12 cellular contexts compared by ENCODE assay signal in the genomic region with DNA sequence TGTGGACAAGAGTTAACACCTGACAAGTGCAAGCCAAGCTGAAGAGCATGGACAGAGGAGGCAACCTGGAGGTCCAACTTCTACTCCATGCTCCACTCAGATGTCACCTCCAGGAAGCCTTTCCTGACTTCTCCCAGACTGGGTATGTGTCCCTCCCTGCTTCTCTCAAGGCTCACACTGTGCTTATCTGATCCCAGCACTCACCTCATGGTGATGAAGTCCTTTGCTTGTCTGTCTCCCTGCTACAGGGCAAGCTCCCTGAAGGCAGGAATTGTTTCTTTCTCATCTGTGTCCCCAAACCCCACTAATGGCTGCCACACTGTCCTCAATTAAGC. TPM values are rescaled to one million over a fixed set of nuclear protein-coding genes. Genes with fewer than 3 reads are reported as not detected.
A peak's percentile ranks its signal among the peaks of the same experiment; 100 is the strongest.
DNase-seq lines count a peak whose midpoint lies in the region; ATAC-seq and TF ChIP-seq lines count a peak whose summit lies in the region.
"Had no signal": no experiment of that assay in that cellular context is flagged by ENCODE, and none has a peak within 500 bp of the region (broad histone marks: within the 10 kb centered on the region; RNA-seq: fewer than 3 reads in every experiment).

No MANE protein-coding gene starts in this region.

- no peak overlapping the region for H3K27ac Mint-ChIP-seq in CD8-positive, alpha-beta T cell
- no peak overlapping the region for H3K27ac Mint-ChIP-seq in activated T-helper 1 cell treated with anti-CD3 and anti-CD28 coated beads, Interleukin-12 subunit alpha, Interleukin-12 subunit beta, Interleukin-2, Interleukin-4 antibody, amounts not matched to agents 30 ng/mL and 10 ng/mL and 1 ng/mL, durations not matched to agents 14 hours and 24 hours and 36 hours
- H3K27ac Mint-ChIP-seq in naive thymus-derived CD4-positive, alpha-beta T cell = no peak overlapping the region

- ATAC-seq in CD8-positive, alpha-beta T cell = no peak
- ATAC-seq in naive thymus-derived CD4-positive, alpha-beta T cell = no peak

- no peaks in the 10 kb centered on the region for H3K9me3 ChIP-seq in BLaER1 treated with 17β-estradiol and CSF1 and Interleukin-3, amounts not matched to agents 10 nM and 100 nM (replicated peaks in 1 of 11)
- H3K9me3 ChIP-seq in CD8-positive, alpha-beta T cell (ENCODE audit: low read length) = no peaks in the 10 kb centered on the region
- H3K9me3 ChIP-seq in naive thymus-derived CD4-positive, alpha-beta T cell (ENCODE audit: control insufficient read depth in 2 of 3, low read length in 3 of 3) = no peaks in the 10 kb centered on the region
- H3K9me3 ChIP-seq: tibial nerve had no signal

- H3K4me2 ChIP-seq in BLaER1 treated with 17β-estradiol and CSF1 and Interleukin-3, amounts not matched to agents 10 nM and 100 nM = peak overlapping the region; percentile 97 to 99 (median 98); a peak in 19 of 22 replicates

- no peak overlapping the region for H3K9ac ChIP-seq in BLaER1 treated with 17β-estradiol and CSF1 and Interleukin-3, amounts not matched to agents 10 nM and 100 nM

- peak overlapping the region; percentile 59 for H3K4me3 Mint-ChIP-seq in CD8-positive, alpha-beta T cell
- H3K4me3 Mint-ChIP-seq in activated T-helper 1 cell treated with anti-CD3 and anti-CD28 coated beads, Interleukin-12 subunit alpha, Interleukin-12 subunit beta, Interleukin-2, Interleukin-4 antibody, amounts not matched to agents 30 ng/mL and 10 ng/mL and 1 ng/mL, durations not matched to agents 14 hours and 24 hours and 36 hours = peak overlapping the region; percentile 27
- H3K4me3 Mint-ChIP-seq in naive thymus-derived CD4-positive, alpha-beta T cell = peak overlapping the region in 6 of 10 donors; percentile 46 to 85 (median 70)

- peaks cover 3% of the 10 kb centered on the region for H3K36me3 Mint-ChIP-seq in CD8-positive, alpha-beta T cell
- no peaks in the 10 kb centered on the region for H3K36me3 Mint-ChIP-seq in activated T-helper 1 cell treated with anti-CD3 and anti-CD28 coated beads, Interleukin-12 subunit alpha, Interleukin-12 subunit beta, Interleukin-2, Interleukin-4 antibody, amounts not matched to agents 30 ng/mL and 10 ng/mL and 1 ng/mL, durations not matched to agents 14 hours and 24 hours and 36 hours (ENCODE audit: low read depth)
- peaks cover 0 to 4% (median 0%) of the 10 kb centered on the region in 5 donors for H3K36me3 Mint-ChIP-seq in naive thymus-derived CD4-positive, alpha-beta T cell

- no peak for TF ChIP-seq CTCF in CD8-positive, alpha-beta T cell (IDR thresholded peaks at IDR 0.05)

- H3K36me3 ChIP-seq in BLaER1 treated with 17β-estradiol and CSF1 and Interleukin-3, amounts not matched to agents 10 nM and 100 nM = no peaks in the 10 kb centered on the region
- no peaks in the 10 kb centered on the region for H3K36me3 ChIP-seq in CD8-positive, alpha-beta T cell (ENCODE audit: insufficient read depth, low read length)
- no peaks in the 10 kb centered on the region for H3K36me3 ChIP-seq in naive thymus-derived CD4-positive, alpha-beta T cell (ENCODE audit: control insufficient read depth in 2 of 3, insufficient read depth in 3 of 3, low read length in 3 of 3)
- H3K36me3 ChIP-seq: tibial nerve had no signal

- peaks cover 0 to 48% (median 34%) of the 10 kb centered on the region in 11 experiments; a peak in 19 of 22 replicates for H4K20me1 ChIP-seq in BLaER1 treated with 17β-estradiol and CSF1 and Interleukin-3, amounts not matched to agents 10 nM and 100 nM

- POLR2A ChIA-PET in CD8-positive, alpha-beta T cell (lab: Charles Lee) = interaction anchor here (1.0 to 1.5 kb wide), 4 partner anchors 11 to 164 kb away, joined by 3 to 4 read pairs (median 3); a partner anchor contains a TSS
- POLR2A ChIA-PET in naive thymus-derived CD4-positive, alpha-beta T cell (lab: Charles Lee) = interaction anchor here (1.2 to 1.3 kb wide), 2 partner anchors 14 to 194 kb away, joined by 3 to 4 read pairs; a partner anchor contains a TSS

- intact Hi-C loops in CD8-positive, alpha-beta T cell (cut with DNase I, micrococcal nuclease) = no loop called here
- intact Hi-C loops in activated T-helper 1 cell treated with anti-CD3 and anti-CD28 coated beads, Interleukin-12 subunit alpha, Interleukin-12 subunit beta, Interleukin-2, Interleukin-4 antibody, amounts not matched to agents 30 ng/mL and 10 ng/mL and 1 ng/mL, durations not matched to agents 14 hours and 24 hours and 36 hours (cut with micrococcal nuclease) = loop anchor here (2.0 kb wide), 2 partner anchors 295 to 419 kb away; a partner anchor contains a TSS
- intact Hi-C loops in naive thymus-derived CD4-positive, alpha-beta T cell (cut with micrococcal nuclease) = loop anchor here (1.0 to 2.0 kb wide), 4 partner anchors 15 to 57 kb away; a partner anchor contains a TSS

- H3K4me1 Mint-ChIP-seq in CD8-positive, alpha-beta T cell (ENCODE audit: low read depth) = peaks cover 26% of the 10 kb centered on the region
- H3K4me1 Mint-ChIP-seq in activated T-helper 1 cell treated with anti-CD3 and anti-CD28 coated beads, Interleukin-12 subunit alpha, Interleukin-12 subunit beta, Interleukin-2, Interleukin-4 antibody, amounts not matched to agents 30 ng/mL and 10 ng/mL and 1 ng/mL, durations not matched to agents 14 hours and 24 hours and 36 hours (ENCODE audit: low read depth) = peaks cover 14% of the 10 kb centered on the region
- peaks cover 23 to 33% (median 29%) of the 10 kb centered on the region in 7 donors for H3K4me1 Mint-ChIP-seq in naive thymus-derived CD4-positive, alpha-beta T cell

- H3K4me3 ChIP-seq in BLaER1 treated with 17β-estradiol and CSF1 and Interleukin-3, amounts not matched to agents 10 nM and 100 nM = peak overlapping the region in 3 of 10 experiments; percentile 53 to 65 (median 64); a peak in 3 of 20 replicates
- no peak overlapping the region for H3K4me3 ChIP-seq in CD8-positive, alpha-beta T cell (ENCODE audit: low read depth, low read length)
- peak overlapping the region; percentile 59 for H3K4me3 ChIP-seq in naive thymus-derived CD4-positive, alpha-beta T cell (ENCODE audit: low read length)

- no peak overlapping the region for H3K27ac ChIP-seq in BLaER1 treated with 17β-estradiol and CSF1 and Interleukin-3, amounts not matched to agents 10 nM and 100 nM
- no peak overlapping the region for H3K27ac ChIP-seq in CD8-positive, alpha-beta T cell (ENCODE audit: low read depth, low read length)
- H3K27ac ChIP-seq in naive thymus-derived CD4-positive, alpha-beta T cell (ENCODE audit: low read depth, low read length) = no peak overlapping the region
- no peak overlapping the region for H3K27ac ChIP-seq in caudate nucleus (ENCODE audit: low read depth, low read length)
- H3K27ac ChIP-seq: tibial nerve had no signal

- H3K4me1 ChIP-seq in BLaER1 treated with 17β-estradiol and CSF1 and Interleukin-3, amounts not matched to agents 10 nM and 100 nM = peaks cover 28 to 42% (median 36%) of the 10 kb centered on the region in 10 experiments
- H3K4me1 ChIP-seq in CD8-positive, alpha-beta T cell (ENCODE audit: insufficient read depth, low read length) = peaks cover 24% of the 10 kb centered on the region
- H3K4me1 ChIP-seq in naive thymus-derived CD4-positive, alpha-beta T cell (ENCODE audit: control insufficient read depth in 2 of 2, insufficient read depth in 2 of 2, low read length in 2 of 2) = peaks cover 8 to 23% of the 10 kb centered on the region in 2 donors

- DNase-seq in CD8-positive, alpha-beta T cell = no peak
- no peak for DNase-seq in activated T-helper 1 cell treated with anti-CD3 and anti-CD28 coated beads, Interleukin-12 subunit alpha, Interleukin-12 subunit beta, Interleukin-2, Interleukin-4 antibody, amounts not matched to agents 30 ng/mL and 10 ng/mL and 1 ng/mL, durations not matched to agents 14 hours and 24 hours and 36 hours (ENCODE audit: low spot score)
- DNase-seq in naive thymus-derived CD4-positive, alpha-beta T cell = no peak
- DNase-seq in activated CD8-positive, alpha-beta memory T cell treated with anti-CD3 and anti-CD28 coated beads, Interleukin-2, amount 50 U/mL, for 4 hours = no peak
- DNase-seq in hepatic stellate cell (ENCODE audit: low spot score) (no peak), caudate nucleus (lab: John Stamatoyannopoulos, UW) (no peak)
- DNase-seq in NK-92 treated with Interleukin-12 subunit alpha and Interleukin-12 subunit beta, amount 100 ng/mL, for 24 hours (lab: John Stamatoyannopoulos, UW) = no peak

- CTCF ChIA-PET in CD8-positive, alpha-beta T cell (lab: Charles Lee) = interaction anchor here (0.6 to 5.4 kb wide), 13 partner anchors 10 to 312 kb away, joined by 3 to 73 read pairs (median 4); a partner anchor contains a TSS
- CTCF ChIA-PET in naive thymus-derived CD4-positive, alpha-beta T cell (lab: Charles Lee) = interaction anchor here (0.9 to 1.3 kb wide), 4 partner anchors 10 to 152 kb away, joined by 3 to 6 read pairs (median 3); a partner anchor contains a TSS

- H3K27me3 Mint-ChIP-seq in CD8-positive, alpha-beta T cell (ENCODE audit: low read depth) = peaks cover 32% of the 10 kb centered on the region
- H3K27me3 Mint-ChIP-seq in activated T-helper 1 cell treated with anti-CD3 and anti-CD28 coated beads, Interleukin-12 subunit alpha, Interleukin-12 subunit beta, Interleukin-2, Interleukin-4 antibody, amounts not matched to agents 30 ng/mL and 10 ng/mL and 1 ng/mL, durations not matched to agents 14 hours and 24 hours and 36 hours (ENCODE audit: insufficient read depth) = peaks cover 42% of the 10 kb centered on the region
- peaks cover 28 to 46% (median 39%) of the 10 kb centered on the region in 5 donors for H3K27me3 Mint-ChIP-seq in naive thymus-derived CD4-positive, alpha-beta T cell

- no peaks in the 10 kb centered on the region for H3K9me3 Mint-ChIP-seq in CD8-positive, alpha-beta T cell
- no peaks in the 10 kb centered on the region for H3K9me3 Mint-ChIP-seq in activated T-helper 1 cell treated with anti-CD3 and anti-CD28 coated beads, Interleukin-12 subunit alpha, Interleukin-12 subunit beta, Interleukin-2, Interleukin-4 antibody, amounts not matched to agents 30 ng/mL and 10 ng/mL and 1 ng/mL, durations not matched to agents 14 hours and 24 hours and 36 hours
- no peaks in the 10 kb centered on the region for H3K9me3 Mint-ChIP-seq in naive thymus-derived CD4-positive, alpha-beta T cell

- peaks cover 71 to 98% (median 87%) of the 10 kb centered on the region in 11 experiments for H3K27me3 ChIP-seq in BLaER1 treated with 17β-estradiol and CSF1 and Interleukin-3, amounts not matched to agents 10 nM and 100 nM
- peaks cover 31% of the 10 kb centered on the region for H3K27me3 ChIP-seq in CD8-positive, alpha-beta T cell (ENCODE audit: insufficient read depth, low read length)
- H3K27me3 ChIP-seq in naive thymus-derived CD4-positive, alpha-beta T cell (ENCODE audit: control insufficient read depth in 2 of 2, insufficient read depth in 2 of 2, low read length in 2 of 2) = peaks cover 6 to 18% of the 10 kb centered on the region in 2 donors

RNA-seq across cellular contexts. Expression of a gene that starts 2.7 kb away (rescaled TPM):
- not detected for total RNA-seq in CD8-positive, alpha-beta T cell
- 2.1 and 2.2 TPM in 2 replicates for total RNA-seq in activated T-helper 1 cell treated with anti-CD3 and anti-CD28 coated beads, Interleukin-12 subunit alpha, Interleukin-12 subunit beta, Interleukin-2, Interleukin-4 antibody, amounts not matched to agents 30 ng/mL and 10 ng/mL and 1 ng/mL, durations not matched to agents 14 hours and 24 hours and 36 hours
- under 1 TPM in 1 of 5 experiments, not detected in 4; 0.29 TPM for total RNA-seq in naive thymus-derived CD4-positive, alpha-beta T cell
- under 1 TPM in 1 of 2 donors, not detected in 1; 0.56 TPM for polyA plus RNA-seq in naive thymus-derived CD4-positive, alpha-beta T cell
- total RNA-seq: sciatic nerve had no signal

RNA-seq across cellular contexts. Expression of a gene that starts 9.7 kb away (rescaled TPM):
- total RNA-seq in CD8-positive, alpha-beta T cell = not detected
- not detected in 2 replicates for total RNA-seq in activated T-helper 1 cell treated with anti-CD3 and anti-CD28 coated beads, Interleukin-12 subunit alpha, Interleukin-12 subunit beta, Interleukin-2, Interleukin-4 antibody, amounts not matched to agents 30 ng/mL and 10 ng/mL and 1 ng/mL, durations not matched to agents 14 hours and 24 hours and 36 hours
- not detected for total RNA-seq in naive thymus-derived CD4-positive, alpha-beta T cell
- polyA plus RNA-seq in naive thymus-derived CD4-positive, alpha-beta T cell = not detected
- total RNA-seq: activated CD8-positive, alpha-beta memory T cell treated with anti-CD3 and anti-CD28 coated beads for 36 hours; sciatic nerve; SK-MEL-5 had no signal

RNA-seq across cellular contexts. Expression of a gene that starts 16.7 kb away (rescaled TPM):
- total RNA-seq in CD8-positive, alpha-beta T cell = not detected
- 0.26 TPM in 1 of 2 replicates, not detected in the other for total RNA-seq in activated T-helper 1 cell treated with anti-CD3 and anti-CD28 coated beads, Interleukin-12 subunit alpha, Interleukin-12 subunit beta, Interleukin-2, Interleukin-4 antibody, amounts not matched to agents 30 ng/mL and 10 ng/mL and 1 ng/mL, durations not matched to agents 14 hours and 24 hours and 36 hours
- not detected for total RNA-seq in naive thymus-derived CD4-positive, alpha-beta T cell
- polyA plus RNA-seq in naive thymus-derived CD4-positive, alpha-beta T cell = not detected
- total RNA-seq: SK-MEL-5 had no signal

RNA-seq across cellular contexts. Expression of a gene that starts 42.7 kb away (rescaled TPM):
- 1 to 10 TPM; 1.2 to 1.5 TPM for total RNA-seq in CD8-positive, alpha-beta T cell
- total RNA-seq in activated T-helper 1 cell treated with anti-CD3 and anti-CD28 coated beads, Interleukin-12 subunit alpha, Interleukin-12 subunit beta, Interleukin-2, Interleukin-4 antibody, amounts not matched to agents 30 ng/mL and 10 ng/mL and 1 ng/mL, durations not matched to agents 14 hours and 24 hours and 36 hours = 1.4 and 1.8 TPM in 2 replicates
- total RNA-seq in naive thymus-derived CD4-positive, alpha-beta T cell = 1 to 10 TPM; 2.5 to 6.5 (median 4.6) TPM
- under 1 TPM; 0.35 to 0.81 TPM for polyA plus RNA-seq in naive thymus-derived CD4-positive, alpha-beta T cell

RNA-seq across cellular contexts. Expression of a gene that starts 48.3 kb away (rescaled TPM):
- 10 to 100 TPM; 24.7 to 31.4 TPM for total RNA-seq in CD8-positive, alpha-beta T cell
- total RNA-seq in activated T-helper 1 cell treated with anti-CD3 and anti-CD28 coated beads, Interleukin-12 subunit alpha, Interleukin-12 subunit beta, Interleukin-2, Interleukin-4 antibody, amounts not matched to agents 30 ng/mL and 10 ng/mL and 1 ng/mL, durations not matched to agents 14 hours and 24 hours and 36 hours = 135 and 138 TPM in 2 replicates
- 10 to 100 TPM; 34.4 to 65.7 (median 45.4) TPM for total RNA-seq in naive thymus-derived CD4-positive, alpha-beta T cell
- 10 to 100 TPM; 19.6 to 28.1 TPM for polyA plus RNA-seq in naive thymus-derived CD4-positive, alpha-beta T cell

Comparison
In these comparisons a context has a peak if more than half of its experiments do, and no peak if none do; other contexts are left out.
1. intact Hi-C loops: an anchor here in activated T-helper 1 cell treated with anti-CD3 and anti-CD28 coated beads, Interleukin-12 subunit alpha, Interleukin-12 subunit beta, Interleukin-2, Interleukin-4 antibody, amounts not matched to agents 30 ng/mL and 10 ng/mL and 1 ng/mL, durations not matched to agents 14 hours and 24 hours and 36 hours (2.0 kb wide) and naive thymus-derived CD4-positive, alpha-beta T cell (1.0 to 2.0 kb wide); none called in CD8-positive, alpha-beta T cell.